20 cellular contexts compared by ENCODE assay signal in the genomic region with DNA sequence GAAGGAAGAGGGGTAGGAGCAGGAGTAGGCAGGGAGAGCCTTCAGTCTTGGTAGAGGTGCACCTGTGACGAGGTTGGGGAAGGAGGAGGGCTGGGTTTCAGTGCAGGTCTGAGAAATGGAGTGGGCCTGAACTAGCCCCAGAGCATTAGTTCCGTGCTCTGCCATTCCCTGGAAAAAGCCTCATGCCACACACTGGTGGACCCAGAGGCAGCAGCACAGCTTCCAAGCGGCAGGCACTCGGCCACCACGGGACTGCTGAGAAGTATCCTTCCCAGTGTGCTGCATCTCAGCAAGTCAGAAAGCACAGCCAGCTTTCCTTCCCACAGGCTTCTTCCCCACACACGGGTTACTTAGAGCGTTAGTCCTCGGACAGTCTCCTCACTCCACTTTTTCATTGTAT.
"Had no signal": no experiment of that assay in that cellular context is flagged by ENCODE, and none has a peak within 500 bp of the region (broad histone marks: within the 10 kb centered on the region; RNA-seq: fewer than 3 reads in every experiment).

No MANE protein-coding gene starts in this region.

- ATAC-seq: heart left ventricle; naive thymus-derived CD4-positive, alpha-beta T cell; stimulated activated effector memory CD8-positive, alpha-beta T cell treated with anti-CD3 and anti-CD28 coated beads, Interleukin-12 subunit alpha, Interleukin-12 subunit beta, amount 100 ng/mL, for 72 hours; stimulated activated naive CD8-positive, alpha-beta T cell treated with anti-CD3 and anti-CD28 coated beads, Interleukin-15, Interleukin-2, amounts not matched to agents 100 U/mL and 50 U/mL, for 24 hours had no signal

- H3K4me1 ChIP-seq: heart left ventricle, right atrium auricular region, suprapubic skin, thyroid gland, vagina had no signal

- H3K27ac Mint-ChIP-seq: nephron progenitor cell; stimulated activated effector memory CD8-positive, alpha-beta T cell treated with anti-CD3 and anti-CD28 coated beads, Interleukin-12 subunit alpha, Interleukin-12 subunit beta, amount 100 ng/mL, for 72 hours had no signal

- H3K4me2 ChIP-seq: smooth muscle cell had no signal

- DNase-seq: cortex of kidney; effector CD8-positive, alpha-beta T cell; foreskin melanocyte; heart left ventricle; hippocampal formation; naive thymus-derived CD4-positive, alpha-beta T cell; nephron progenitor cell; stimulated activated CD4-positive, alpha-beta T cell treated with anti-CD3 and anti-CD28 coated beads, Interleukin-4, amount 100 ng/mL, for 1 hour; stimulated activated CD8-positive, alpha-beta memory T cell treated with anti-CD3 and anti-CD28 coated beads, Interleukin-4, amount 100 ng/mL, for 48 hours; stimulated activated naive CD8-positive, alpha-beta T cell treated with anti-CD3 and anti-CD28 coated beads, Interleukin-15, Interleukin-2, amounts not matched to agents 100 U/mL and 50 U/mL, for 24 hours; thyroid gland had no signal

- H3K27ac ChIP-seq: epithelial cell of prostate, heart left ventricle, neutrophil, right atrium auricular region, suprapubic skin, thyroid gland, upper lobe of left lung, vagina had no signal

- H3K4me3 ChIP-seq: dorsolateral prefrontal cortex, heart left ventricle, right atrium auricular region, smooth muscle cell, suprapubic skin, thyroid gland, upper lobe of left lung, vagina had no signal

- H3K27me3 ChIP-seq: dorsolateral prefrontal cortex, heart left ventricle, neutrophil, right atrium auricular region, suprapubic skin, thyroid gland, upper lobe of left lung, vagina had no signal

- H3K4me1 Mint-ChIP-seq: naive thymus-derived CD4-positive, alpha-beta T cell; stimulated activated effector memory CD8-positive, alpha-beta T cell treated with anti-CD3 and anti-CD28 coated beads, Interleukin-12 subunit alpha, Interleukin-12 subunit beta, amount 100 ng/mL, for 72 hours had no signal

- H3K36me3 Mint-ChIP-seq: naive thymus-derived CD4-positive, alpha-beta T cell had no signal

- H3K4me3 Mint-ChIP-seq: naive thymus-derived CD4-positive, alpha-beta T cell; nephron progenitor cell; stimulated activated effector memory CD8-positive, alpha-beta T cell treated with anti-CD3 and anti-CD28 coated beads, Interleukin-12 subunit alpha, Interleukin-12 subunit beta, amount 100 ng/mL, for 72 hours had no signal

- H3K9me3 ChIP-seq: heart left ventricle, neutrophil, right atrium auricular region, suprapubic skin, thyroid gland, upper lobe of left lung, vagina had no signal

- H3K9me3 Mint-ChIP-seq: naive thymus-derived CD4-positive, alpha-beta T cell; nephron progenitor cell; stimulated activated effector memory CD8-positive, alpha-beta T cell treated with anti-CD3 and anti-CD28 coated beads, Interleukin-12 subunit alpha, Interleukin-12 subunit beta, amount 100 ng/mL, for 72 hours had no signal

- H3K36me3 ChIP-seq: neutrophil had no signal
